Comparison of ENCODE assay signal across 3 cellular contexts in the genomic region with DNA sequence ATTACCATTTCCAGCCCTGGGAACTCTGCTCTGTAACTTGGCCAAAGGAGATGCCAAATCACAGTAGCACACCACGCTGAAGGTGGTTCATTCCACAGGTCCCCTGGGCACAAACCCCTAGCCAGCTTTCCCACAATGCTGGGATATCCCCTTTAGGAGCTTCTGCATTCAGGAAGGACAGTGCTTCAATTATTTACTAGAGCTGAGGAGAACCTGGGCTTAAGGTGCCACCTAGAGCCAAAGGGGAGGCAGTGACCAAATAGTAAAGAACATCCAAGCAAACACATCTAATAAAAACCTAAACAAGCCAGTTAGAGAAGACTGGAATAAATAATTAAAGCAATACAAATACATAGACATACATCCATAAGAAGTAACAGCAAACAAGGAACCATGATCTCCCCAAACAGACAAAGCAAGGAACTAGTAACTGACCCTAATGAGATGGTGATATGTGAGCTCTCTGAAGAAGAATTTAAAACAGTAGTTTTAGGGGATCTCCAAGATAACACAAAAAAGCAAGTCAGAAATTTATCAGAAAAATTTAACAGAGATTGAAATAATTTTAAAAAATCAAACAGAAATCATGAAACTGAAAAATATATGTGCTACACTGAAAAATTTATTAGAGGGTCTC.
TF ChIP-seq lines count a peak whose summit lies in the region.

No MANE protein-coding gene starts in this region.

TF ChIP-seq in SK-N-SH, 30 proteins besides CTCF, POLR2A, EP300 and RAD21:
- TF ChIP-seq, protein P1, sequence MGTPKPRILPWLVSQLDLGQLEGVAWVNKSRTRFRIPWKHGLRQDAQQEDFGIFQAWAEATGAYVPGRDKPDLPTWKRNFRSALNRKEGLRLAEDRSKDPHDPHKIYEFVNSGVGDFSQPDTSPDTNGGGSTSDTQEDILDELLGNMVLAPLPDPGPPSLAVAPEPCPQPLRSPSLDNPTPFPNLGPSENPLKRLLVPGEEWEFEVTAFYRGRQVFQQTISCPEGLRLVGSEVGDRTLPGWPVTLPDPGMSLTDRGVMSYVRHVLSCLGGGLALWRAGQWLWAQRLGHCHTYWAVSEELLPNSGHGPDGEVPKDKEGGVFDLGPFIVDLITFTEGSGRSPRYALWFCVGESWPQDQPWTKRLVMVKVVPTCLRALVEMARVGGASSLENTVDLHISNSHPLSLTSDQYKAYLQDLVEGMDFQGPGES (IDR thresholded peaks at IDR 0.05; ENCODE audit: low read depth, low read length): no peak
- TF ChIP-seq NRF1 (IDR thresholded peaks at IDR 0.05; ENCODE audit: low read depth, low read length) (no peak), EZH2phosphoT487 (IDR thresholded peaks at IDR 0.05; ENCODE audit: borderline replicate concordance, low read depth) (no peak), RFX5 (IDR thresholded peaks at IDR 0.05; ENCODE audit: low read length) (no peak), YY1 (IDR thresholded peaks at IDR 0.05; ENCODE audit: low read depth) (no peak), MEF2A (IDR thresholded peaks at IDR 0.05; ENCODE audit: borderline replicate concordance, low read depth) (no peak), GABPA (IDR thresholded peaks at IDR 0.05; ENCODE audit: low read depth) (no peak)
- TF ChIP-seq, protein P2, sequence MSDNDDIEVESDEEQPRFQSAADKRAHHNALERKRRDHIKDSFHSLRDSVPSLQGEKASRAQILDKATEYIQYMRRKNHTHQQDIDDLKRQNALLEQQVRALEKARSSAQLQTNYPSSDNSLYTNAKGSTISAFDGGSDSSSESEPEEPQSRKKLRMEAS (IDR thresholded peaks at IDR 0.05; ENCODE audit: low read depth): no peak
TF ChIP-seq in SK-N-SH: peak in this region for 0.

TF ChIP-seq in SK-N-SH treated with all-trans-retinoic acid at 6 μM for 48 hours, 23 proteins besides CTCF, POLR2A, EP300 and RAD21:
- TF ChIP-seq OSR1 (CRISPR knock-in tag; IDR thresholded peaks at IDR 0.05) (no peak), ZFP3 (CRISPR knock-in tag; IDR thresholded peaks at IDR 0.05) (no peak), ZNF70 (CRISPR knock-in tag; IDR thresholded peaks at IDR 0.05) (no peak), ZNF565 (CRISPR knock-in tag; conservative IDR thresholded peaks at IDR 0.05; ENCODE audit: low read depth) (no peak), GLIS3 (CRISPR knock-in tag; IDR thresholded peaks at IDR 0.05) (no peak)
- TF ChIP-seq, protein P3, sequence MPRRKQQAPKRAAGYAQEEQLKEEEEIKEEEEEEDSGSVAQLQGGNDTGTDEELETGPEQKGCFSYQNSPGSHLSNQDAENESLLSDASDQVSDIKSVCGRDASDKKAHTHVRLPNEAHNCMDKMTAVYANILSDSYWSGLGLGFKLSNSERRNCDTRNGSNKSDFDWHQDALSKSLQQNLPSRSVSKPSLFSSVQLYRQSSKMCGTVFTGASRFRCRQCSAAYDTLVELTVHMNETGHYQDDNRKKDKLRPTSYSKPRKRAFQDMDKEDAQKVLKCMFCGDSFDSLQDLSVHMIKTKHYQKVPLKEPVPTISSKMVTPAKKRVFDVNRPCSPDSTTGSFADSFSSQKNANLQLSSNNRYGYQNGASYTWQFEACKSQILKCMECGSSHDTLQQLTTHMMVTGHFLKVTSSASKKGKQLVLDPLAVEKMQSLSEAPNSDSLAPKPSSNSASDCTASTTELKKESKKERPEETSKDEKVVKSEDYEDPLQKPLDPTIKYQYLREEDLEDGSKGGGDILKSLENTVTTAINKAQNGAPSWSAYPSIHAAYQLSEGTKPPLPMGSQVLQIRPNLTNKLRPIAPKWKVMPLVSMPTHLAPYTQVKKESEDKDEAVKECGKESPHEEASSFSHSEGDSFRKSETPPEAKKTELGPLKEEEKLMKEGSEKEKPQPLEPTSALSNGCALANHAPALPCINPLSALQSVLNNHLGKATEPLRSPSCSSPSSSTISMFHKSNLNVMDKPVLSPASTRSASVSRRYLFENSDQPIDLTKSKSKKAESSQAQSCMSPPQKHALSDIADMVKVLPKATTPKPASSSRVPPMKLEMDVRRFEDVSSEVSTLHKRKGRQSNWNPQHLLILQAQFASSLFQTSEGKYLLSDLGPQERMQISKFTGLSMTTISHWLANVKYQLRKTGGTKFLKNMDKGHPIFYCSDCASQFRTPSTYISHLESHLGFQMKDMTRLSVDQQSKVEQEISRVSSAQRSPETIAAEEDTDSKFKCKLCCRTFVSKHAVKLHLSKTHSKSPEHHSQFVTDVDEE (CRISPR knock-in tag; IDR thresholded peaks at IDR 0.05): no peak
- TF ChIP-seq, protein P4, sequence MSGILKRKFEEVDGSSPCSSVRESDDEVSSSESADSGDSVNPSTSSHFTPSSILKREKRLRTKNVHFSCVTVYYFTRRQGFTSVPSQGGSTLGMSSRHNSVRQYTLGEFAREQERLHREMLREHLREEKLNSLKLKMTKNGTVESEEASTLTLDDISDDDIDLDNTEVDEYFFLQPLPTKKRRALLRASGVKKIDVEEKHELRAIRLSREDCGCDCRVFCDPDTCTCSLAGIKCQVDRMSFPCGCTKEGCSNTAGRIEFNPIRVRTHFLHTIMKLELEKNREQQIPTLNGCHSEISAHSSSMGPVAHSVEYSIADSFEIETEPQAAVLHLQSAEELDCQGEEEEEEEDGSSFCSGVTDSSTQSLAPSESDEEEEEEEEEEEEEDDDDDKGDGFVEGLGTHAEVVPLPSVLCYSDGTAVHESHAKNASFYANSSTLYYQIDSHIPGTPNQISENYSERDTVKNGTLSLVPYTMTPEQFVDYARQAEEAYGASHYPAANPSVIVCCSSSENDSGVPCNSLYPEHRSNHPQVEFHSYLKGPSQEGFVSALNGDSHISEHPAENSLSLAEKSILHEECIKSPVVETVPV (CRISPR knock-in tag; IDR thresholded peaks at IDR 0.05): no peak

TF ChIP-seq in K562, 482 proteins besides CTCF, POLR2A, EP300 and RAD21:
- TF ChIP-seq SMC3 (conservative IDR thresholded peaks at IDR 0.05; ENCODE audit: insufficient read depth, low read depth, low read length): 0 out of 2 replicates have a peak, but pooled peaks have one; percentile 27
- TF ChIP-seq, protein P5, sequence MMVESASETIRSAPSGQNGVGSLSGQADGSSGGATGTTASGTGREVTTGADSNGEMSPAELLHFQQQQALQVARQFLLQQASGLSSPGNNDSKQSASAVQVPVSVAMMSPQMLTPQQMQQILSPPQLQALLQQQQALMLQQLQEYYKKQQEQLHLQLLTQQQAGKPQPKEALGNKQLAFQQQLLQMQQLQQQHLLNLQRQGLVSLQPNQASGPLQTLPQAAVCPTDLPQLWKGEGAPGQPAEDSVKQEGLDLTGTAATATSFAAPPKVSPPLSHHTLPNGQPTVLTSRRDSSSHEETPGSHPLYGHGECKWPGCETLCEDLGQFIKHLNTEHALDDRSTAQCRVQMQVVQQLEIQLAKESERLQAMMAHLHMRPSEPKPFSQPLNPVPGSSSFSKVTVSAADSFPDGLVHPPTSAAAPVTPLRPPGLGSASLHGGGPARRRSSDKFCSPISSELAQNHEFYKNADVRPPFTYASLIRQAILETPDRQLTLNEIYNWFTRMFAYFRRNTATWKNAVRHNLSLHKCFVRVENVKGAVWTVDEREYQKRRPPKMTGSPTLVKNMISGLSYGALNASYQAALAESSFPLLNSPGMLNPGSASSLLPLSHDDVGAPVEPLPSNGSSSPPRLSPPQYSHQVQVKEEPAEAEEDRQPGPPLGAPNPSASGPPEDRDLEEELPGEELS (CRISPR knock-in tag; IDR thresholded peaks at IDR 0.05; ENCODE audit: borderline replicate concordance): no peak
- no peak for TF ChIP-seq ZKSCAN8 (CRISPR knock-in tag; IDR thresholded peaks at IDR 0.05)
- TF ChIP-seq, protein P6, sequence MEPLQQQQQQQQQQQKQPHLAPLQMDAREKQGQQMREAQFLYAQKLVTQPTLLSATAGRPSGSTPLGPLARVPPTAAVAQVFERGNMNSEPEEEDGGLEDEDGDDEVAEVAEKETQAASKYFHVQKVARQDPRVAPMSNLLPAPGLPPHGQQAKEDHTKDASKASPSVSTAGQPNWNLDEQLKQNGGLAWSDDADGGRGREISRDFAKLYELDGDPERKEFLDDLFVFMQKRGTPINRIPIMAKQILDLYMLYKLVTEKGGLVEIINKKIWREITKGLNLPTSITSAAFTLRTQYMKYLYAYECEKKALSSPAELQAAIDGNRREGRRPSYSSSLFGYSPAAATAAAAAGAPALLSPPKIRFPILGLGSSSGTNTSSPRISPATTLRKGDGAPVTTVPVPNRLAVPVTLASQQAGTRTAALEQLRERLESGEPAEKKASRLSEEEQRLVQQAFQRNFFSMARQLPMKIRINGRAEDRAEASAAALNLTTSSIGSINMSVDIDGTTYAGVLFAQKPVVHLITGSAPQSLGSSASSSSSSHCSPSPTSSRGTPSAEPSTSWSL (CRISPR knock-in tag; IDR thresholded peaks at IDR 0.05; ENCODE audit: borderline replicate concordance): no peak
- no peak for TF ChIP-seq THRAP3 (IDR thresholded peaks at IDR 0.05; ENCODE audit: borderline replicate concordance)
